ENCODE assay signal across 26 cellular contexts in the genomic region with DNA sequence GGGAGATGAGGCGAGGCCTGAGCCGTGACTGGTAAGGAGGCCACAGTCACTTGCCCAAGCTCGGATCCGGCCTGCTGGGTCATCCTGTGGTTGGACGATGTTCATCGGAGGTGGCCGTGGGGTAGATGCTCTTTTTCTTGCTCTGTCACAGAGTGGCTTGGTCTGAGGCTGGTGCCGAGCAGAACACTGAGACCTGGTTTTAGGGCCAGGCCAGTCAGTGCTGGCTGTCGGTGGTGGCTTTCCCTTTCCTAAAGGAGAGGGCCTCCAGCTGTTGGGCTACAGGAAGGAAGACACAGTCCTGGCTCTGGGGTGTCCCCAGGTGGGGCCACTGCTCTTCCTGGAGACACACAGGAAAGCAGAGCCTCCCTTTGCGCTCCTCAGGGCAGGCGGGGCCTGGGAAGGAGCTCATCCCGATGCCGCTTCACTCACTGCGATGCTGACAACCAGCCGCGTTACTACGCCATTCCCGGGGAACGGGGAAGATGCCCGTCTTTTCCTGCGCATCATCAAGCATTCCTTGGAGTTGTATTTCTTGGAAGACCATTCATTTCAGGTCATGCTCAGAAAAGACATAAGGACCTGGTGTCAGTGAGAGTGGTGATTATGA.
"Had no signal": no experiment of that assay in that cellular context is flagged by ENCODE, and none has a peak within 500 bp of the region (broad histone marks: within the 10 kb centered on the region; RNA-seq: fewer than 3 reads in every experiment).

No MANE protein-coding gene starts in this region.

- H3K9me3 Mint-ChIP-seq: neural crest cell; stimulated activated naive CD8-positive, alpha-beta T cell treated with anti-CD3 and anti-CD28 coated beads, Interleukin-15, Interleukin-2, amounts not matched to agents 100 ng/mL and 50 ng/mL, for 24 hours had no signal

- H3K9me3 ChIP-seq: left lung, lower lobe of right lung, neutrophil, prostate gland, tibial nerve, upper lobe of left lung, vagina had no signal

- H3K4me3 ChIP-seq: left lung, lower lobe of right lung, prostate gland, skin epidermis, tibial nerve, upper lobe of left lung, vagina had no signal

- H3K27me3 ChIP-seq: neutrophil, tibial nerve, upper lobe of left lung, vagina had no signal

- ATAC-seq: left colon; left lung; naive thymus-derived CD8-positive, alpha-beta T cell; right cardiac atrium; sciatic nerve; stimulated activated effector memory CD8-positive, alpha-beta T cell treated with anti-CD3 and anti-CD28 coated beads, Interleukin-12 subunit alpha, Interleukin-12 subunit beta, amount 100 ng/mL, for 72 hours had no signal

- H3K4me3 Mint-ChIP-seq: immature natural killer cell; naive thymus-derived CD8-positive, alpha-beta T cell; neural crest cell; stimulated activated effector memory CD8-positive, alpha-beta T cell treated with anti-CD3 and anti-CD28 coated beads, Interleukin-12 subunit alpha, Interleukin-12 subunit beta, amount 100 ng/mL, for 72 hours; stimulated activated naive CD8-positive, alpha-beta T cell treated with anti-CD3 and anti-CD28 coated beads, Interleukin-15, Interleukin-2, amounts not matched to agents 100 ng/mL and 50 ng/mL, for 24 hours had no signal

- H3K4me1 ChIP-seq: left lung, lower lobe of right lung, parathyroid adenoma, prostate gland, tibial nerve, upper lobe of left lung, vagina had no signal

- H3K36me3 Mint-ChIP-seq: immature natural killer cell; naive thymus-derived CD8-positive, alpha-beta T cell had no signal

- H3K36me3 ChIP-seq: left lung, lower lobe of right lung, neutrophil, prostate gland, tibial nerve, upper lobe of left lung, vagina had no signal

- DNase-seq: hypothalamus; immature natural killer cell; kidney; left colon; left lung; lower lobe of right lung; mammary epithelial cell; mesenchymal stem cell; naive thymus-derived CD8-positive, alpha-beta T cell; occipital lobe; retina; right cardiac atrium; stimulated activated CD4-positive, alpha-beta T cell treated with anti-CD3 and anti-CD28 coated beads, Interleukin-4, amount 100 ng/mL, for 24 hours; stimulated activated naive CD4-positive, alpha-beta T cell; substantia nigra; upper lobe of left lung had no signal

- H3K27ac Mint-ChIP-seq: immature natural killer cell; naive thymus-derived CD8-positive, alpha-beta T cell; stimulated activated naive CD8-positive, alpha-beta T cell treated with anti-CD3 and anti-CD28 coated beads, Interleukin-15, Interleukin-2, amounts not matched to agents 100 ng/mL and 50 ng/mL, for 24 hours had no signal

- H3K4me1 Mint-ChIP-seq: immature natural killer cell had no signal

- H3K27ac ChIP-seq: left lung, lower lobe of right lung, neutrophil, parathyroid adenoma, prostate gland, skin epidermis, tibial nerve, upper lobe of left lung, vagina had no signal
